ENCODE assay signal across 13 cellular contexts in genomic region chr1:9590945-9591668, GRCh38. TPM values are rescaled to one million over a fixed set of nuclear protein-coding genes. Genes with fewer than 3 reads are reported as not detected.
DNase-seq lines count a peak whose midpoint lies in the region; ATAC-seq and TF ChIP-seq lines count a peak whose summit lies in the region.
"Had no signal": no experiment of that assay in that cellular context is flagged by ENCODE, and none has a peak within 500 bp of the region (broad histone marks: within the 10 kb centered on the region; RNA-seq: fewer than 3 reads in every experiment).

No MANE protein-coding gene starts in this region.

- TF ChIP-seq POLR2A in HCT116 (IDR thresholded peaks at IDR 0.05; ENCODE audit: borderline replicate concordance, extremely low read depth, insufficient read depth, insufficient read length): no peak

- H3K27me3 ChIP-seq in HCT116 (ENCODE audit: insufficient read depth, low read length): no peaks in the 10 kb centered on the region
- H3K27me3 ChIP-seq: foreskin keratinocyte had no signal

- no peaks in the 10 kb centered on the region for H3K9me3 Mint-ChIP-seq in activated naive CD8-positive, alpha-beta T cell (ENCODE audit: low read depth)
- H3K9me3 Mint-ChIP-seq in neural crest cell (no peaks in the 10 kb centered on the region), HFFc6 (no peaks in the 10 kb centered on the region)

- BruUV-seq in HCT116 (replicated peaks; lab: Mats Ljungman, UMichigan): no TSS peak

- peaks cover 71% of the 10 kb centered on the region for H3K79me2 ChIP-seq in HCT116 (ENCODE audit: insufficient read depth, low read length)

- H3K27me3 Mint-ChIP-seq in activated naive CD8-positive, alpha-beta T cell: no peaks in the 10 kb centered on the region
- H3K27me3 Mint-ChIP-seq in neural crest cell (ENCODE audit: low read depth) (no peaks in the 10 kb centered on the region), HFFc6 (ENCODE audit: insufficient read depth) (peaks cover 2% of the 10 kb centered on the region; the same call in 1 of the 2 replicates)

- peak overlapping the region; percentile 22 for H3K27ac Mint-ChIP-seq in activated naive CD8-positive, alpha-beta T cell
- H3K27ac Mint-ChIP-seq in neural crest cell (ENCODE audit: unreplicated experiment) (peak overlapping the region; percentile 6), HFFc6 (no peak overlapping the region)

- TF ChIP-seq CTCF in HCT116 (IDR thresholded peaks at IDR 0.05 in 2 of 3, conservative IDR thresholded peaks at IDR 0.05 in 1 of 3; ENCODE audit: borderline replicate concordance in 1 of 3, insufficient read depth in 1 of 3, low read depth in 2 of 3, low read length in 2 of 3) (no peak), neural crest cell (conservative IDR thresholded peaks at IDR 0.05) (no peak), HFFc6 (IDR thresholded peaks at IDR 0.05) (no peak)

- no peaks in the 10 kb centered on the region for H3K9me2 ChIP-seq in HCT116 (ENCODE audit: insufficient read depth)

- CTCF ChIA-PET in HCT116 (lab: Charles Lee): no interaction called here

- no peak overlapping the region for H3K27ac ChIP-seq in HCT116 (ENCODE audit: low read depth, low read length)
- H3K27ac ChIP-seq: A549, foreskin keratinocyte had no signal

- RAD21 ChIA-PET in HCT116 (lab: Charles Lee; ENCODE audit: low non-redundant PET in 1 of 2, low total read pairs in 2 of 2, uncharacterized antibody in 2 of 2, unreplicated experiment in 2 of 2): no interaction called here

- H3K4me1 ChIP-seq in HCT116 (ENCODE audit: control insufficient read depth in 1 of 2, insufficient read depth in 2 of 2, low read length in 2 of 2): peaks cover 13 to 29% of the 10 kb centered on the region in 2 experiments; a peak in 3 of 4 replicates

- peaks cover 25% of the 10 kb centered on the region for H3K4me1 Mint-ChIP-seq in activated naive CD8-positive, alpha-beta T cell (ENCODE audit: low read depth)
- H3K4me1 Mint-ChIP-seq in neural crest cell: peaks cover 44% of the 10 kb centered on the region
- H3K4me1 Mint-ChIP-seq in HFFc6 (ENCODE audit: low read depth): peaks cover 28% of the 10 kb centered on the region

- peaks cover 23% of the 10 kb centered on the region; the same call in 1 of the 2 replicates for H4K20me1 ChIP-seq in HCT116 (ENCODE audit: insufficient read depth)

- intact Hi-C loops in HCT116 (cut with micrococcal nuclease): no loop called here

- H3K9me3 ChIP-seq in HCT116 (ENCODE audit: control insufficient read depth in 1 of 2, insufficient read depth in 1 of 2, low read depth in 1 of 2, low read length in 2 of 2): no peaks in the 10 kb centered on the region
- H3K9me3 ChIP-seq: A549 had no signal

- no peak overlapping the region for H2AFZ ChIP-seq in HCT116 (ENCODE audit: low read depth, low read length, poor library complexity, severe bottlenecking)

- H3K36me3 ChIP-seq in HCT116 (ENCODE audit: control insufficient read depth in 1 of 2, insufficient read depth in 2 of 2, low read length in 2 of 2): no peaks in the 10 kb centered on the region

- peak; percentile 38 for DNase-seq in SIG-M5 treated with dmso at 0.1 percent for 504 hours (lab: John Stamatoyannopoulos, UW; ENCODE audit: unreplicated experiment)
- no peak for DNase-seq in SIG-M5 (lab: John Stamatoyannopoulos, UW)
- no peak for DNase-seq in HCT116 (ENCODE audit: low read depth, low spot score)
- DNase-seq in neural crest cell (ENCODE audit: low read depth, low spot score): no peak
- DNase-seq in HFFc6: no peak
- no peak for DNase-seq in DMS79 treated with DMSO at 0.1 percent for 48 hours (lab: John Stamatoyannopoulos, UW)
- no peak for DNase-seq in NCI-H1930 (lab: John Stamatoyannopoulos, UW)
- DNase-seq: activated T-cell treated with anti-CD3 and anti-CD28 coated beads for 4 hours, foreskin keratinocyte, GDM1, NCI-H2107 had no signal

- H3K4me3 Mint-ChIP-seq in activated naive CD8-positive, alpha-beta T cell: peak overlapping the region; percentile 71
- H3K4me3 Mint-ChIP-seq in neural crest cell: peak overlapping the region; percentile 92
- H3K4me3 Mint-ChIP-seq in HFFc6: no peak overlapping the region

- no peak for TF ChIP-seq RAD21 in HCT116 (IDR thresholded peaks at IDR 0.05; ENCODE audit: low read depth)

- H3K9ac ChIP-seq in HCT116 (ENCODE audit: low read length): no peak overlapping the region

- H3K4me2 ChIP-seq in HCT116 (ENCODE audit: low read length): peak overlapping the region; percentile 99

- POLR2A ChIA-PET in HCT116 (lab: Charles Lee): interaction anchor here (0.5 kb wide), 1 partner anchor 193 kb away, joined by 3 read pairs; no protein-coding TSS in a partner anchor

- H3K4me3 ChIP-seq in HCT116 (replicated peaks in 1 of 2; ENCODE audit: low read depth in 1 of 2, low read length in 2 of 2): no peak overlapping the region
- H3K4me3 ChIP-seq: A549 had no signal

- H3K36me3 Mint-ChIP-seq in activated naive CD8-positive, alpha-beta T cell: no peaks in the 10 kb centered on the region
- H3K36me3 Mint-ChIP-seq in neural crest cell (ENCODE audit: low read depth) (peaks cover 4% of the 10 kb centered on the region), HFFc6 (ENCODE audit: low read depth) (no peaks in the 10 kb centered on the region; the same call in 1 of the 2 replicates)

- no peak for ATAC-seq in HCT116
- ATAC-seq: A549, foreskin keratinocyte had no signal

TF ChIP-seq in HCT116, 20 proteins besides CTCF, POLR2A, EP300 and RAD21:
- TF ChIP-seq ATF3 (IDR thresholded peaks at IDR 0.05) (no peak), YY1 (IDR thresholded peaks at IDR 0.05; ENCODE audit: extremely low read depth, insufficient replicate concordance, low read depth, low read length) (no peak), POLR2AphosphoS5 (IDR thresholded peaks at IDR 0.05; ENCODE audit: low read depth, low read length) (no peak)

RNA-seq across cellular contexts. Expression of gene TMEM201, which starts 2.4 kb away (rescaled TPM):
- total RNA-seq in HCT116 (2021; ENCODE audit: unreplicated experiment) (27.6 TPM), neural crest cell (40.7 and 41.4 TPM in 2 replicates)
- polyA plus RNA-seq in HCT116 (2012): 9.0 and 9.7 TPM in 2 replicates
- total RNA-seq in HFFc6 (2021; fragmentation: NEBNext Ultra II Directional; extraction: Animal tissue kit (Norgen Biotek cat#: 25700)): 10 to 100 TPM; 10.5 to 14.0 (median 11.2) TPM

RNA-seq across cellular contexts. Expression of gene SLC25A33, which starts 51.8 kb away (rescaled TPM):
- total RNA-seq in HCT116 (2021; ENCODE audit: unreplicated experiment) (9.8 TPM), neural crest cell (13.3 and 13.5 TPM in 2 replicates)
- 5.0 and 5.1 TPM in 2 replicates for polyA plus RNA-seq in HCT116 (2012)
- 1 to 10 TPM; 3.3 to 4.7 (median 4.0) TPM for total RNA-seq in HFFc6 (2021; fragmentation: NEBNext Ultra II Directional; extraction: Animal tissue kit (Norgen Biotek cat#: 25700))
